In genomic region chr5:57431816-57432215, GRCh38 we compare ENCODE assay signal across 1 cellular context.
TF ChIP-seq lines count a peak whose summit lies in the region.

No MANE protein-coding gene starts in this region.

TF ChIP-seq in GM23338, 12 proteins besides CTCF, POLR2A, EP300 and RAD21 (continued from another document):
- TF ChIP-seq STAT1 (IDR thresholded peaks at IDR 0.05; ENCODE audit: unreplicated experiment) (no peak), CREB1 (CRISPR knock-in tag; IDR thresholded peaks at IDR 0.05; ENCODE audit: low read depth) (no peak), NANOG (IDR thresholded peaks at IDR 0.05; ENCODE audit: borderline replicate concordance) (no peak), EZH2 (IDR thresholded peaks at IDR 0.05; ENCODE audit: low read depth, unreplicated experiment) (no peak), ETS1 (IDR thresholded peaks at IDR 0.05) (no peak), ZNF462 (CRISPR knock-in tag; IDR thresholded peaks at IDR 0.05) (no peak), ZNF114 (CRISPR knock-in tag; IDR thresholded peaks at IDR 0.05) (no peak)
TF ChIP-seq in GM23338: peak in this region for 0.
